Comparison of ENCODE assay signal across 9 cellular contexts in genomic region chr11:57349491-57350274, GRCh38. TPM values are rescaled to one million over a fixed set of nuclear protein-coding genes. Genes with fewer than 3 reads are reported as not detected.
DNase-seq lines count a peak whose midpoint lies in the region; ATAC-seq, FAIRE-seq and TF ChIP-seq lines count a peak whose summit lies in the region.
"Had no signal": no experiment of that assay in that cellular context is flagged by ENCODE, and none has a peak within 500 bp of the region (broad histone marks: within the 10 kb centered on the region; RNA-seq: fewer than 3 reads in every experiment).

No MANE protein-coding gene starts in this region.

- CTCF ChIA-PET in HEK293 (lab: Yijun Ruan, JAX), result interaction anchor here (0.5 to 2.5 kb wide), 35 partner anchors 10 to 1246 kb away, joined by 3 to 20 read pairs (median 4); partner anchors contain the start of gene P2RX3

- H3K9ac ChIP-seq in astrocyte (ENCODE audit: low read length), result no peak overlapping the region

- peaks cover 5% of the 10 kb centered on the region for H3K27me3 ChIP-seq in astrocyte (ENCODE audit: insufficient read depth, low read length)

- H3K4me2 ChIP-seq in astrocyte (ENCODE audit: low read length), result peak overlapping the region; percentile 59

- no peaks in the 10 kb centered on the region for H4K20me1 ChIP-seq in astrocyte (ENCODE audit: insufficient read depth, low read length)

- no peaks in the 10 kb centered on the region for H3K4me1 Mint-ChIP-seq in astrocyte (ENCODE audit: low read depth, unreplicated experiment)

- H3K36me3 ChIP-seq in HEK293 (ENCODE audit: control insufficient read depth in 2 of 2, insufficient read depth in 1 of 2, low read length in 2 of 2), result no peaks in the 10 kb centered on the region
- H3K36me3 ChIP-seq in astrocyte (ENCODE audit: insufficient read depth, low read length), result no peaks in the 10 kb centered on the region

- H2AFZ ChIP-seq in astrocyte (ENCODE audit: low read depth, low read length), result peak overlapping the region; percentile 82

- H3K4me1 ChIP-seq in HEK293 (ENCODE audit: control insufficient read depth, insufficient read depth, low read length) (no peaks in the 10 kb centered on the region), astrocyte (ENCODE audit: insufficient read depth, low read length) (no peaks in the 10 kb centered on the region)

- no peak for FAIRE-seq in astrocyte (lab: Jason Lieb, UNC)

- TF ChIP-seq CTCF in AG10803 (conservative IDR thresholded peaks at IDR 0.05; ENCODE audit: low read length) (peak; percentile 78), HEK293 (tag by site-specific recombination; IDR thresholded peaks at IDR 0.05) (peak; percentile 68), astrocyte (IDR thresholded peaks at IDR 0.05; ENCODE audit: insufficient read depth, low read depth, low read length) (peak; percentile 51)

- H3K79me2 ChIP-seq in astrocyte (ENCODE audit: insufficient read depth, low read length), result no peaks in the 10 kb centered on the region

- no peaks in the 10 kb centered on the region for H3K36me3 Mint-ChIP-seq in astrocyte (ENCODE audit: low read depth, unreplicated experiment)

- H3K9me3 ChIP-seq in HEK293 (ENCODE audit: control insufficient read depth, insufficient read depth, low read depth, low read length), result no peaks in the 10 kb centered on the region
- peaks cover 10% of the 10 kb centered on the region for H3K9me3 ChIP-seq in astrocyte (ENCODE audit: insufficient read depth, low read depth, low read length)

- peaks cover 6% of the 10 kb centered on the region for H3K9me3 Mint-ChIP-seq in astrocyte (ENCODE audit: unreplicated experiment)
- H3K9me3 Mint-ChIP-seq: stimulated activated naive CD8-positive, alpha-beta T cell treated with anti-CD3 and anti-CD28 coated beads, Interleukin-15, Interleukin-2, amounts not matched to agents 100 ng/mL and 50 ng/mL, for 24 hours had no signal

- no peak overlapping the region for H3K4me3 Mint-ChIP-seq in astrocyte (ENCODE audit: unreplicated experiment)
- H3K4me3 Mint-ChIP-seq: stimulated activated naive CD8-positive, alpha-beta T cell treated with anti-CD3 and anti-CD28 coated beads, Interleukin-15, Interleukin-2, amounts not matched to agents 100 ng/mL and 50 ng/mL, for 24 hours had no signal

- ATAC-seq in HG02938 (IDR thresholded peaks at IDR 0.05; ENCODE audit: unreplicated experiment), result no peak
- ATAC-seq in GM21447 (IDR thresholded peaks at IDR 0.05; ENCODE audit: unreplicated experiment), result no peak

- no peak overlapping the region for H3K27ac ChIP-seq in HEK293 (ENCODE audit: extremely low read depth, low read depth, low read length)
- H3K27ac ChIP-seq in astrocyte (ENCODE audit: low read depth, low read length), result no peak overlapping the region

- H3K27ac Mint-ChIP-seq in astrocyte (ENCODE audit: unreplicated experiment), result no peak overlapping the region
- H3K27ac Mint-ChIP-seq: stimulated activated naive CD8-positive, alpha-beta T cell treated with anti-CD3 and anti-CD28 coated beads, Interleukin-15, Interleukin-2, amounts not matched to agents 100 ng/mL and 50 ng/mL, for 24 hours had no signal

- POLR2A ChIA-PET in HEK293 (lab: Yijun Ruan, JAX), result interaction anchor here (0.6 to 1.0 kb wide), 3 partner anchors 145 to 179 kb away, joined by 3 to 4 read pairs (median 4); no protein-coding TSS in a partner anchor

- H3K27me3 Mint-ChIP-seq in astrocyte (ENCODE audit: low read depth, unreplicated experiment), result peaks cover 21% of the 10 kb centered on the region

- DNase-seq in AG10803 (ENCODE audit: low read depth) (peak; percentile 21), T-helper 1 cell (peak; percentile 36 to 51 (median 48)), astrocyte (ENCODE audit: low read depth) (no peak)
- DNase-seq in stimulated activated CD4-positive, alpha-beta T cell treated with anti-CD3 and anti-CD28 coated beads, Interleukin-12 subunit alpha, Interleukin-12 subunit beta, amount 100 ng/mL, for 24 hours (ENCODE audit: low read depth in 2 of 2), result peak; percentile 26 to 57

- H3K4me3 ChIP-seq in AG10803 (ENCODE audit: low read length) (no peak overlapping the region), HEK293 (ENCODE audit: low read depth, low read length) (no peak overlapping the region), astrocyte (ENCODE audit: insufficient read depth, low read depth, low read length) (no peak overlapping the region), iPS-11a (ENCODE audit: low read depth, low read length) (peak overlapping the region; percentile 25)

TF ChIP-seq in HEK293, 187 proteins besides CTCF, POLR2A, EP300 and RAD21:
- peak; percentile 27 for TF ChIP-seq ZNF654 (tag by site-specific recombination; IDR thresholded peaks at IDR 0.05; ENCODE audit: low read depth)
- 0 out of 2 replicates have a peak, but pooled peaks have one; percentile 26 for TF ChIP-seq ZBTB48 (tag by site-specific recombination; IDR thresholded peaks at IDR 0.05)
- TF ChIP-seq ZBTB26 (tag by site-specific recombination; optimal IDR thresholded peaks at IDR 0.05), result no peak
- TF ChIP-seq ZNF292 (tag by site-specific recombination; IDR thresholded peaks at IDR 0.05; ENCODE audit: borderline replicate concordance, low read depth), result no peak
- 0 out of 2 replicates have a peak, but pooled peaks have one; percentile 11 for TF ChIP-seq ZEB2 (tag by site-specific recombination; IDR thresholded peaks at IDR 0.05)
- no peak for TF ChIP-seq ZNF146 (tag by site-specific recombination; IDR thresholded peaks at IDR 0.05)
- 0 out of 2 replicates have a peak, but pooled peaks have one; percentile 7 for TF ChIP-seq IKZF3 (tag by site-specific recombination; IDR thresholded peaks at IDR 0.05)
- TF ChIP-seq, protein P1, sequence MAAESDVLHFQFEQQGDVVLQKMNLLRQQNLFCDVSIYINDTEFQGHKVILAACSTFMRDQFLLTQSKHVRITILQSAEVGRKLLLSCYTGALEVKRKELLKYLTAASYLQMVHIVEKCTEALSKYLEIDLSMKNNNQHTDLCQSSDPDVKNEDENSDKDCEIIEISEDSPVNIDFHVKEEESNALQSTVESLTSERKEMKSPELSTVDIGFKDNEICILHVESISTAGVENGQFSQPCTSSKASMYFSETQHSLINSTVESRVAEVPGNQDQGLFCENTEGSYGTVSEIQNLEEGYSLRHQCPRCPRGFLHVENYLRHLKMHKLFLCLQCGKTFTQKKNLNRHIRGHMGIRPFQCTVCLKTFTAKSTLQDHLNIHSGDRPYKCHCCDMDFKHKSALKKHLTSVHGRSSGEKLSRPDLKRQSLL (tag by site-specific recombination; IDR thresholded peaks at IDR 0.05), result no peak
- TF ChIP-seq ZNF501 (tag by site-specific recombination; IDR thresholded peaks at IDR 0.05), result no peak
- no peak for TF ChIP-seq ZNF600 (tag by site-specific recombination; IDR thresholded peaks at IDR 0.05)
- TF ChIP-seq ZNF785 (tag by site-specific recombination; IDR thresholded peaks at IDR 0.05), result no peak
- no peak for TF ChIP-seq OSR2 (tag by site-specific recombination; IDR thresholded peaks at IDR 0.05)
- TF ChIP-seq ZNF157 (tag by site-specific recombination; IDR thresholded peaks at IDR 0.05), result no peak
- peak; percentile 47; the same call in 1 of the 2 replicates for TF ChIP-seq ZNF585B (tag by site-specific recombination; IDR thresholded peaks at IDR 0.05)
- TF ChIP-seq ZNF37A (tag by site-specific recombination; IDR thresholded peaks at IDR 0.05), result no peak
- TF ChIP-seq KLF7 (tag by site-specific recombination; IDR thresholded peaks at IDR 0.05; ENCODE audit: borderline replicate concordance), result no peak
- TF ChIP-seq KLF17 (tag by site-specific recombination; IDR thresholded peaks at IDR 0.05), result 0 out of 2 replicates have a peak, but pooled peaks have one; percentile 30
- no peak for TF ChIP-seq ZNF510 (tag by site-specific recombination; IDR thresholded peaks at IDR 0.05; ENCODE audit: insufficient replicate concordance)
- no peak for TF ChIP-seq ZNF530 (tag by site-specific recombination; IDR thresholded peaks at IDR 0.05; ENCODE audit: low read depth)

RNA-seq across cellular contexts. Expression of gene P2RX3, which starts 11.5 kb away (rescaled TPM):
- not detected in 2 replicates for total RNA-seq in astrocyte

RNA-seq across cellular contexts. Expression of gene SSRP1, which starts 14.0 kb away (rescaled TPM):
- 76.9 and 79.5 TPM in 2 replicates for total RNA-seq in astrocyte

RNA-seq across cellular contexts. Expression of gene TNKS1BP1, which starts 24.9 kb away (rescaled TPM):
- total RNA-seq in astrocyte, result 149 and 161 TPM in 2 replicates

RNA-seq across cellular contexts. Expression of gene PRG3, which starts 31.3 kb away (rescaled TPM):
- not detected in 2 replicates for total RNA-seq in astrocyte

RNA-seq across cellular contexts. Expression of gene PRG2, which starts 40.8 kb away (rescaled TPM):
- not detected in 2 replicates for total RNA-seq in astrocyte
